8 cellular contexts compared by ENCODE assay signal in genomic region chr11:104967493-104968364, GRCh38. TPM values are rescaled to one million over a fixed set of nuclear protein-coding genes. Genes with fewer than 3 reads are reported as not detected.
DNase-seq lines count a peak whose midpoint lies in the region; ATAC-seq and TF ChIP-seq lines count a peak whose summit lies in the region.

No MANE protein-coding gene starts in this region.

- H3K36me3 Mint-ChIP-seq in stimulated activated naive CD8-positive, alpha-beta T cell treated with anti-CD3 and anti-CD28 coated beads, Interleukin-15, Interleukin-2, amounts not matched to agents 100 ng/mL and 50 ng/mL, for 24 hours (ENCODE audit: low read depth): peaks cover 39% of the 10 kb centered on the region

- peak overlapping the region; percentile 85 to 90 for H3K27ac ChIP-seq in lung (ENCODE audit: low read depth in 1 of 2, low read length in 1 of 2)

- H3K4me3 Mint-ChIP-seq in stimulated activated naive CD8-positive, alpha-beta T cell treated with anti-CD3 and anti-CD28 coated beads, Interleukin-15, Interleukin-2, amounts not matched to agents 100 ng/mL and 50 ng/mL, for 24 hours: peak overlapping the region; percentile 96

- TF ChIP-seq CTCF in astrocyte of the spinal cord (IDR thresholded peaks at IDR 0.05; ENCODE audit: low read depth, low read length) (no peak), lung (IDR thresholded peaks at IDR 0.05; ENCODE audit: control extremely low read depth, extremely low read depth) (no peak)

- H3K27me3 Mint-ChIP-seq in stimulated activated naive CD8-positive, alpha-beta T cell treated with anti-CD3 and anti-CD28 coated beads, Interleukin-15, Interleukin-2, amounts not matched to agents 100 ng/mL and 50 ng/mL, for 24 hours: no peaks in the 10 kb centered on the region

- H3K27ac Mint-ChIP-seq in stimulated activated naive CD8-positive, alpha-beta T cell treated with anti-CD3 and anti-CD28 coated beads, Interleukin-15, Interleukin-2, amounts not matched to agents 100 ng/mL and 50 ng/mL, for 24 hours: peak overlapping the region; percentile 95

- H3K36me3 ChIP-seq in lung (ENCODE audit: control insufficient read depth in 2 of 2, insufficient read depth in 2 of 2, low read length in 2 of 2): no peaks in the 10 kb centered on the region

- no peaks in the 10 kb centered on the region for H3K27me3 ChIP-seq in lung (ENCODE audit: control insufficient read depth, insufficient read depth)

- H3K4me3 ChIP-seq in astrocyte of the spinal cord (ENCODE audit: low read depth, low read length) (peak overlapping the region; percentile 47), lung (peak overlapping the region; percentile 48)

- H3K4me1 Mint-ChIP-seq in stimulated activated naive CD8-positive, alpha-beta T cell treated with anti-CD3 and anti-CD28 coated beads, Interleukin-15, Interleukin-2, amounts not matched to agents 100 ng/mL and 50 ng/mL, for 24 hours (ENCODE audit: low read depth): peaks cover 48% of the 10 kb centered on the region

- H3K4me1 ChIP-seq in lung (ENCODE audit: control insufficient read depth in 2 of 2, insufficient read depth in 2 of 2, low read length in 2 of 2): peaks cover 0 to 4% of the 10 kb centered on the region in 2 donors

- in situ Hi-C loops in astrocyte of the spinal cord (cut with HindIII; ENCODE audit: low sequenced_read_pairs): no loop called here

- ATAC-seq in stimulated activated naive CD8-positive, alpha-beta T cell treated with anti-CD3 and anti-CD28 coated beads, Interleukin-15, Interleukin-2, amounts not matched to agents 100 U/mL and 50 U/mL, for 24 hours: no peak
- ATAC-seq in HG03457 (IDR thresholded peaks at IDR 0.05; ENCODE audit: unreplicated experiment) (peak; percentile 19), lung (ENCODE audit: insufficient read depth, low FRiP score) (no peak)

- WGBS in lung, 2 donors: 4 to 8% methylated on average over 11 of the region's 11 CpGs

- peaks cover 15% of the 10 kb centered on the region for H3K9me3 Mint-ChIP-seq in stimulated activated naive CD8-positive, alpha-beta T cell treated with anti-CD3 and anti-CD28 coated beads, Interleukin-15, Interleukin-2, amounts not matched to agents 100 ng/mL and 50 ng/mL, for 24 hours

- DNase-seq in stimulated activated naive CD8-positive, alpha-beta T cell treated with anti-CD3 and anti-CD28 coated beads, Interleukin-15, Interleukin-2, amounts not matched to agents 100 U/mL and 50 U/mL, for 24 hours: no peak
- DNase-seq in astrocyte of the spinal cord (ENCODE audit: low read depth, low spot score) (peak; percentile 3), lung (ENCODE audit: low spot score) (no peak), NCI-H1048 (lab: John Stamatoyannopoulos, UW) (no peak), DMS 273 treated with DMSO at 0.1 percent for 48 hours (lab: John Stamatoyannopoulos, UW) (no peak)
- no peak for DNase-seq in activated effector memory CD4-positive, alpha-beta T cell treated with anti-CD3 and anti-CD28 coated beads, Interleukin-2, amount 50 U/mL, for 16 hours

- no peaks in the 10 kb centered on the region for H3K9me3 ChIP-seq in lung (ENCODE audit: control insufficient read depth in 2 of 2, insufficient read depth in 1 of 2, low read length in 1 of 2)

RNA-seq across cellular contexts. Expression of gene CASP4, which starts 0.6 kb away (rescaled TPM):
- total RNA-seq in lung: 100 to 1,000 TPM in 1 of 2 donors, 10 to 100 TPM in 1; 63.0 to 154 TPM
- polyA plus RNA-seq in lung: 100 to 1,000 TPM; 104 to 188 TPM

RNA-seq across cellular contexts. Expression of gene CASP5, which starts 55.2 kb away (rescaled TPM):
- 1 to 10 TPM; 1.6 to 2.1 TPM for total RNA-seq in lung
- polyA plus RNA-seq in lung: 10 to 100 TPM in 1 of 2 donors, under 1 TPM in 1; 0.41 to 16.3 TPM
